21 cellular contexts compared by ENCODE assay signal in the genomic region with DNA sequence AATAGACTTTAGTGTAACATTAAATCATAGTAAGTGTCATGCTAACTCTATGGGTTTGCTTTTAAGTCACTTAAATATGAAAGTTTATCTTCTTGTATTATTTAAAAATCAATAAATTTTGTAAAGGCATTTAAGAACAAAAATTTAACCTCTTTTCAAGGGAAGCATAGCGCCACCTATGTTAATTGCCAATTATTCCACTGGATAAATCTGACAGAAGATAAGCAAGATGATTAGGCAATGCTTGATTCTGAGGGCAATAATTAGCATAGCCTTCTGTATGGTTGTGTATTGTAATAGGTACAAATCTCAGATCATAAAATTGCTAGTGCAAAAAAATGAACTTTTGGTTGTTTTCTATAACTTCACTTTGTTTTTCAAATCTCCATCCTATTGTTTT.
DNase-seq lines count a peak whose midpoint lies in the region; ATAC-seq and TF ChIP-seq lines count a peak whose summit lies in the region.
"Had no signal": no experiment of that assay in that cellular context is flagged by ENCODE, and none has a peak within 500 bp of the region (broad histone marks: within the 10 kb centered on the region; RNA-seq: fewer than 3 reads in every experiment).

No MANE protein-coding gene starts in this region.

- no peak overlapping the region for H3K14ac ChIP-seq in H9 (ENCODE audit: insufficient read depth, low read length)

- ATAC-seq in GM18498 (IDR thresholded peaks at IDR 0.05; ENCODE audit: unreplicated experiment) = no peak
- ATAC-seq in HG03521 (IDR thresholded peaks at IDR 0.05; ENCODE audit: unreplicated experiment) = no peak
- ATAC-seq: K562, PC-3, Right ventricle myocardium inferior, T-cell had no signal

- TF ChIP-seq CTCF in 22Rv1 (IDR thresholded peaks at IDR 0.05) (peak; percentile 46), H9 (conservative IDR thresholded peaks at IDR 0.05) (peak; percentile 59), chondrocyte (IDR thresholded peaks at IDR 0.05) (peak; percentile 33)

- H3K27ac ChIP-seq in 22Rv1 (no peak overlapping the region), H9 (ENCODE audit: insufficient read length, low read depth, low read length) (no peak overlapping the region)
- H3K27ac ChIP-seq: SK-N-MC had no signal

- no peak overlapping the region for H3K4me2 ChIP-seq in H9 (ENCODE audit: insufficient read depth, insufficient read length, low read length)

- no CpG with 5 or more reads among the region's 1 CpG for WGBS in H9 (ENCODE audit: extremely low coverage, insufficient read length, low lambda C conversion rate)

- no peak overlapping the region for H4K8ac ChIP-seq in H9 (replicated peaks; ENCODE audit: insufficient read length, low read depth, low read length)

- H3K36me3 Mint-ChIP-seq in H9 (ENCODE audit: insufficient read depth in 1 of 3, low read depth in 3 of 3) (no peaks in the 10 kb centered on the region), chondrocyte (ENCODE audit: low read depth) (no peaks in the 10 kb centered on the region)
- H3K36me3 Mint-ChIP-seq in activated T-helper 2 cell treated with anti-CD3 and anti-CD28 coated beads, Interferon-gamma antibody, Interleukin-2, Interleukin-4, amounts not matched to agents 10 μg/mL and 5 μg/mL and 100 μg/mL, durations not matched to agents 14 hours and 24 hours and 36 hours (ENCODE audit: low read depth) = no peaks in the 10 kb centered on the region
- H3K36me3 Mint-ChIP-seq: CD4-positive, CD25-positive, alpha-beta regulatory T cell; T-cell had no signal

- no peak overlapping the region for H3K27ac Mint-ChIP-seq in H9
- H3K27ac Mint-ChIP-seq in chondrocyte (ENCODE audit: unreplicated experiment) = no peak overlapping the region
- no peak overlapping the region for H3K27ac Mint-ChIP-seq in activated T-helper 2 cell treated with anti-CD3 and anti-CD28 coated beads, Interferon-gamma antibody, Interleukin-2, Interleukin-4, amounts not matched to agents 10 μg/mL and 5 μg/mL and 100 μg/mL, durations not matched to agents 14 hours and 24 hours and 36 hours
- H3K27ac Mint-ChIP-seq: CD4-positive, CD25-positive, alpha-beta regulatory T cell; T-cell had no signal

- no peaks in the 10 kb centered on the region for H3K79me1 ChIP-seq in H9 (ENCODE audit: insufficient read depth, low read depth, low read length, poor library complexity, severe bottlenecking)

- H2BK20ac ChIP-seq in H9 (ENCODE audit: low read depth, low read length, poor library complexity, severe bottlenecking) = no peak overlapping the region

- H3K4me3 Mint-ChIP-seq in H9 = no peak overlapping the region
- H3K4me3 Mint-ChIP-seq in chondrocyte (ENCODE audit: unreplicated experiment) = no peak overlapping the region
- no peak overlapping the region for H3K4me3 Mint-ChIP-seq in activated T-helper 2 cell treated with anti-CD3 and anti-CD28 coated beads, Interferon-gamma antibody, Interleukin-2, Interleukin-4, amounts not matched to agents 10 μg/mL and 5 μg/mL and 100 μg/mL, durations not matched to agents 14 hours and 24 hours and 36 hours (ENCODE audit: low read depth)
- H3K4me3 Mint-ChIP-seq: CD4-positive, CD25-positive, alpha-beta regulatory T cell; T-cell had no signal

- H2BK12ac ChIP-seq in H9 (ENCODE audit: insufficient read length, low read depth, low read length) = no peak overlapping the region

- no peak overlapping the region for H2BK5ac ChIP-seq in H9 (ENCODE audit: insufficient read length, low read length)

- no peaks in the 10 kb centered on the region for H3K4me1 ChIP-seq in H9 (ENCODE audit: insufficient read depth, low read length)

- H3K9me3 Mint-ChIP-seq in H9 = no peaks in the 10 kb centered on the region
- no peaks in the 10 kb centered on the region for H3K9me3 Mint-ChIP-seq in chondrocyte (ENCODE audit: low read depth)
- no peaks in the 10 kb centered on the region for H3K9me3 Mint-ChIP-seq in activated T-helper 2 cell treated with anti-CD3 and anti-CD28 coated beads, Interferon-gamma antibody, Interleukin-2, Interleukin-4, amounts not matched to agents 10 μg/mL and 5 μg/mL and 100 μg/mL, durations not matched to agents 14 hours and 24 hours and 36 hours

- H3K23me2 ChIP-seq in H9 (ENCODE audit: insufficient read length, low read depth, low read length, poor library complexity, severe bottlenecking) = no peaks in the 10 kb centered on the region

- H3K79me2 ChIP-seq in H9 (ENCODE audit: insufficient read depth, low read length) = no peaks in the 10 kb centered on the region

- H3K9ac ChIP-seq in H9 (ENCODE audit: extremely low read depth, insufficient read length, low read length) = no peak overlapping the region

- H3K4me1 Mint-ChIP-seq in H9 (peaks cover 0 to 2% of the 10 kb centered on the region in 2 experiments; a peak in 1 of 4 replicates), chondrocyte (ENCODE audit: low read depth) (no peaks in the 10 kb centered on the region)
- H3K4me1 Mint-ChIP-seq in activated T-helper 2 cell treated with anti-CD3 and anti-CD28 coated beads, Interferon-gamma antibody, Interleukin-2, Interleukin-4, amounts not matched to agents 10 μg/mL and 5 μg/mL and 100 μg/mL, durations not matched to agents 14 hours and 24 hours and 36 hours (ENCODE audit: low read depth) = no peaks in the 10 kb centered on the region
- H3K4me1 Mint-ChIP-seq: CD4-positive, CD25-positive, alpha-beta regulatory T cell; T-cell had no signal

- H4K20me1 ChIP-seq in H9 (ENCODE audit: control insufficient read depth, insufficient read depth, insufficient read length) = no peaks in the 10 kb centered on the region

- no peak overlapping the region for H2AFZ ChIP-seq in H9 (ENCODE audit: low read length)

- H3K23ac ChIP-seq in H9 (ENCODE audit: insufficient read length, low read depth, low read length) = no peak overlapping the region

- H2BK120ac ChIP-seq in H9 (ENCODE audit: low read depth, low read length, poor library complexity, severe bottlenecking) = no peak overlapping the region

- no peak overlapping the region for H3K56ac ChIP-seq in H9 (ENCODE audit: insufficient read length, low read depth, low read length)

- H3K27me3 Mint-ChIP-seq in H9 (ENCODE audit: low read depth) (no peaks in the 10 kb centered on the region), chondrocyte (ENCODE audit: low read depth) (peaks cover 5% of the 10 kb centered on the region)
- H3K27me3 Mint-ChIP-seq in activated T-helper 2 cell treated with anti-CD3 and anti-CD28 coated beads, Interferon-gamma antibody, Interleukin-2, Interleukin-4, amounts not matched to agents 10 μg/mL and 5 μg/mL and 100 μg/mL, durations not matched to agents 14 hours and 24 hours and 36 hours (ENCODE audit: low read depth) = no peaks in the 10 kb centered on the region
- H3K27me3 Mint-ChIP-seq: CD4-positive, CD25-positive, alpha-beta regulatory T cell; T-cell had no signal

- no peak overlapping the region for H4K5ac ChIP-seq in H9 (ENCODE audit: insufficient read length, low read depth, low read length)

- DNase-seq in H9 = no peak
- peak; percentile 13 for DNase-seq in NCI-H69 (lab: John Stamatoyannopoulos, UW)
- no peak for DNase-seq in chondrocyte (ENCODE audit: low spot score)
- no peak for DNase-seq in activated T-helper 2 cell treated with anti-CD3 and anti-CD28 coated beads, Interferon-gamma antibody, Interleukin-2, Interleukin-4, amounts not matched to agents 10 μg/mL and 5 μg/mL and 100 μg/mL, durations not matched to agents 14 hours and 24 hours and 36 hours (ENCODE audit: low spot score)
- no peak for DNase-seq in GM19240 (ENCODE audit: insufficient read length, low spot score)
- DNase-seq: Calu3; CD4-positive, CD25-positive, alpha-beta regulatory T cell; DMS79; GF-D8; H7; MM.1S; NCI-H187 treated with DMSO at 0.1 percent for 48 hours; NCI-H2171; PC-3; T-cell had no signal

- H3K27me3 ChIP-seq in H9 (ENCODE audit: insufficient read depth, low read length) = no peaks in the 10 kb centered on the region

- H4K91ac ChIP-seq in H9 (ENCODE audit: insufficient read length, low read depth, low read length) = no peak overlapping the region

- H3K9me3 ChIP-seq in H9 (ENCODE audit: control insufficient read depth, low read depth, low read length) = no peaks in the 10 kb centered on the region

- intact Hi-C loops in activated T-helper 2 cell treated with anti-CD3 and anti-CD28 coated beads, Interferon-gamma antibody, Interleukin-2, Interleukin-4, amounts not matched to agents 10 μg/mL and 5 μg/mL and 100 μg/mL, durations not matched to agents 14 hours and 24 hours and 36 hours (cut with micrococcal nuclease) = no loop called here

- no peak overlapping the region for H3T11ph ChIP-seq in H9 (ENCODE audit: low read length)

- H3K18ac ChIP-seq in H9 (ENCODE audit: insufficient read length, low read depth, low read length) = no peak overlapping the region

- no peak overlapping the region for H3K4ac ChIP-seq in H9 (ENCODE audit: low read depth, low read length)

- no peak overlapping the region for H2AK5ac ChIP-seq in H9 (ENCODE audit: insufficient read length, low read length)

- H2BK15ac ChIP-seq in H9 (ENCODE audit: low read depth, low read length) = no peak overlapping the region
